In the genomic region with DNA sequence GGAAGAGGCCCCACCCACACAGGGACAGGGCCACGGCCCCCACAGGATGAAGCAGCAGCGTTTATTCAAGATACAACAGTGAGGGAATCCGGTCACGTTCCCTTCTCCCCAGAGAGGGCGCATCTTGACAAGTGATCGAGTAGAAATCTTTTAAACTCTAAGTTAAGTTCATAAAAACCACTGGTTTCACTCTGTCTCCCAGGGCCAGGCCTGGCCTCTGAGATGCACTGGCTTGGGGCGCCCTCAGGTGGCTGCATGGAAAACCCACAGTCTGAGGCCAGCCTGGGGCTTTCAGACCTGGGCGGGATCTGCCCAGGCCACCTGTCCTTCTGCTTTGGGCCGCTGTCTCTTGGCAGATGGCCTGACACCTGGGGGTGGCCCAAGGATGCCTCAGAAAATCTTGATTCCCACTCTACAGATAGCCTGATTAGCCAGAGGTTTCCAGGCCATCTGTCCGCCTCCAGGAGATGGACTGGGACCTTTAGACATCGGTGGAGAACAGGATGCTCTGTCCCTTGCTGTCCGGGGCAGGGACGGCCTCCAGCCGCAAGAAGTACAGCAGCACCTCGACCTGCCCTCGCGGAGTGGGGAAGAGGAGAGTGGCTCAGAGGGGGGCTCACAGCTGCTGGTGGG, we compare ENCODE assay signal across 8 cellular contexts.
DNase-seq lines count a peak whose midpoint lies in the region; ATAC-seq, FAIRE-seq and TF ChIP-seq lines count a peak whose summit lies in the region.
"Not testable (repeated sequence)": the region's sequence is repeated elsewhere in the genome, so short reads cannot be mapped to it uniquely, and the experiment has no call there.

No MANE protein-coding gene starts in this region.

- H2AFZ ChIP-seq in keratinocyte (ENCODE audit: control insufficient read depth, low read length) = not testable (repeated sequence)

- not testable (repeated sequence) for H3K36me3 ChIP-seq in MG63; keratinocyte (ENCODE audit: control insufficient read depth in 2 of 2, extremely low read depth in 1 of 2, insufficient read depth in 2 of 2, low read length in 2 of 2); aorta (ENCODE audit: control insufficient read depth in 1 of 2, insufficient read depth in 2 of 2, low read length in 1 of 2)

- peak overlapping the region in 11 of 59 donors; percentile 16 to 78 (median 49) for H3K27ac ChIP-seq in dorsolateral prefrontal cortex
- H3K27ac ChIP-seq in keratinocyte (ENCODE audit: control insufficient read depth, insufficient read depth, low read length); aorta (ENCODE audit: low read depth in 1 of 2, low read length in 2 of 2): not testable (repeated sequence)

- WGBS in aorta, 2 donors = 40 to 47% methylated on average over 10 to 16 of the region's 17 CpGs

- intact Hi-C loops in dorsolateral prefrontal cortex (cut with DNase I) = loop anchor here (5.0 to 10.0 kb wide), 2 partner anchors 93 to 275 kb away; no protein-coding TSS in a partner anchor
- intact Hi-C loops in aorta (cut with DNase I) = loop anchor here in 1 of 2 donors (10.0 kb wide), 1 partner anchor 283 kb away; no protein-coding TSS in a partner anchor

- not testable (repeated sequence) for H3K79me2 ChIP-seq in keratinocyte (ENCODE audit: control insufficient read depth, insufficient read depth, low read length)

- H3K4me2 ChIP-seq in keratinocyte (ENCODE audit: control insufficient read depth, extremely low read depth, insufficient read depth, low read depth, low read length) = peak overlapping the region; percentile 37

- not testable (repeated sequence) for H3K9me3 ChIP-seq in MG63; keratinocyte (ENCODE audit: control insufficient read depth, low read depth, low read length); aorta (ENCODE audit: control insufficient read depth, low read length)

- not testable (repeated sequence) for H3K9me1 ChIP-seq in keratinocyte (ENCODE audit: control insufficient read depth, extremely low read depth, insufficient read depth, low read length)

- not testable (repeated sequence) for ATAC-seq in aorta (ENCODE audit: low FRiP score)

- DNase-seq in GM04503 (ENCODE audit: low read depth) = peak; percentile 44
- DNase-seq in MG63 = peak; percentile 81
- DNase-seq in RKO (ENCODE audit: low spot score) = peak; percentile 87
- DNase-seq in activated T-cell treated with anti-CD3 and anti-CD28 coated beads for 1 hour (ENCODE audit: low read depth) = peak; percentile 66
- DNase-seq in dorsolateral prefrontal cortex = peak in 8 of 10 donors; percentile 61 to 86 (median 78)
- peak; percentile 48 for DNase-seq in keratinocyte (ENCODE audit: low read depth, low spot score)
- peak; percentile 30 for DNase-seq in retinal pigment epithelial cell (ENCODE audit: low read depth)
- peak; percentile 67 to 82 for DNase-seq in aorta

- dilution Hi-C loops in keratinocyte (cut with MboI; ENCODE audit: extremely low pct_ligation_motif_present, low sequenced_read_pairs) = not testable (repeated sequence)

- H3K4me1 ChIP-seq in keratinocyte (ENCODE audit: control insufficient read depth, extremely low read depth, insufficient read depth, low read length); aorta (ENCODE audit: control insufficient read depth in 1 of 2, insufficient read depth in 2 of 2, low read length in 2 of 2): not testable (repeated sequence)

- not testable (repeated sequence) for H3K27me3 ChIP-seq in MG63; dorsolateral prefrontal cortex; keratinocyte (ENCODE audit: control insufficient read depth, extremely low read depth, insufficient read depth, low read length); aorta (ENCODE audit: control insufficient read depth in 1 of 2, insufficient read depth in 2 of 2, low read length in 1 of 2)

- TF ChIP-seq CTCF in dorsolateral prefrontal cortex (IDR thresholded peaks at IDR 0.05 in 54 of 56, conservative IDR thresholded peaks at IDR 0.05 in 2 of 56; ENCODE audit: low read depth in 1 of 56, partially characterized antibody in 56 of 56) (peak in 53 of 56 donors; percentile 8 to 88 (median 71)), keratinocyte (optimal IDR thresholded peaks at IDR 0.05 in 1 of 3, IDR thresholded peaks at IDR 0.05 in 1 of 3, conservative IDR thresholded peaks at IDR 0.05 in 1 of 3; ENCODE audit: extremely low read depth in 1 of 3, insufficient read depth in 2 of 3, low read length in 3 of 3) (peak; percentile 31 to 59 (median 51)), retinal pigment epithelial cell (conservative IDR thresholded peaks at IDR 0.05; ENCODE audit: low read depth, low read length) (peak; percentile 68)

- H3K9ac ChIP-seq in keratinocyte (ENCODE audit: control insufficient read depth, extremely low read depth, insufficient read depth, low read length) = not testable (repeated sequence)

- not testable (repeated sequence) for H4K20me1 ChIP-seq in keratinocyte (ENCODE audit: control insufficient read depth, extremely low read depth, insufficient read depth, low read length)

- not testable (repeated sequence) for H3K4me3 ChIP-seq in MG63; keratinocyte (ENCODE audit: control insufficient read depth in 2 of 3, extremely low read depth in 1 of 3, insufficient read depth in 2 of 3, low read depth in 1 of 3, low read length in 3 of 3); retinal pigment epithelial cell (ENCODE audit: low read length); aorta (ENCODE audit: low read length in 2 of 2)
- peak overlapping the region in 2 of 59 donors; percentile 4 to 10 for H3K4me3 ChIP-seq in dorsolateral prefrontal cortex

- not testable (repeated sequence) for FAIRE-seq in keratinocyte (lab: Jason Lieb, UNC)

Comparison
In these comparisons a context has a peak if more than half of its experiments do, and no peak if none do; other contexts are left out.
1. DNase-seq: peak in every context shown above with its lines; median percentile 87 in RKO; 81 in MG63; 78 in dorsolateral prefrontal cortex; 74 in aorta; 66 in activated T-cell treated with anti-CD3 and anti-CD28 coated beads for 1 hour; 48 in keratinocyte; 44 in GM04503; 30 in retinal pigment epithelial cell.